ENCODE assay signal across 15 cellular contexts in genomic region chr3:167148121-167148520, GRCh38.
DNase-seq lines count a peak whose midpoint lies in the region; ATAC-seq, FAIRE-seq and TF ChIP-seq lines count a peak whose summit lies in the region.
"Had no signal": no experiment of that assay in that cellular context is flagged by ENCODE, and none has a peak within 500 bp of the region (broad histone marks: within the 10 kb centered on the region; RNA-seq: fewer than 3 reads in every experiment).

No MANE protein-coding gene starts in this region.

- FAIRE-seq in pancreas (lab: Jason Lieb, UNC): no peak

- ATAC-seq in gastroesophageal sphincter (peak; percentile 31), heart left ventricle (no peak), pancreas (no peak)

- H3K9me3 ChIP-seq in gastroesophageal sphincter (no peaks in the 10 kb centered on the region), heart left ventricle (no peaks in the 10 kb centered on the region), pancreas (no peaks in the 10 kb centered on the region)
- H3K9me3 ChIP-seq: Caco-2, SK-N-SH had no signal

- H3K4me1 ChIP-seq in gastroesophageal sphincter: no peaks in the 10 kb centered on the region
- peaks cover 0 to 4% (median 0%) of the 10 kb centered on the region in 12 donors for H3K4me1 ChIP-seq in heart left ventricle
- no peaks in the 10 kb centered on the region for H3K4me1 ChIP-seq in pancreas
- H3K4me1 ChIP-seq: Caco-2 had no signal

- TF ChIP-seq POLR2A in gastroesophageal sphincter (IDR thresholded peaks at IDR 0.05) (no peak), heart left ventricle (IDR thresholded peaks at IDR 0.05) (no peak)

- no peak for TF ChIP-seq CTCF in gastroesophageal sphincter (IDR thresholded peaks at IDR 0.05)
- TF ChIP-seq CTCF in heart left ventricle (IDR thresholded peaks at IDR 0.05): no peak
- TF ChIP-seq CTCF in pancreas (IDR thresholded peaks at IDR 0.05): no peak

- intact Hi-C loops in heart left ventricle (cut with DNase I) (no loop called here), pancreas (cut with DNase I) (no loop called here)

- H3K4me3 ChIP-seq in gastroesophageal sphincter (no peak overlapping the region), heart left ventricle (no peak overlapping the region), pancreas (no peak overlapping the region)

- H3K36me3 ChIP-seq in gastroesophageal sphincter: no peaks in the 10 kb centered on the region
- no peaks in the 10 kb centered on the region for H3K36me3 ChIP-seq in heart left ventricle
- H3K36me3 ChIP-seq in pancreas: no peaks in the 10 kb centered on the region

- no peak for TF ChIP-seq EP300 in gastroesophageal sphincter (IDR thresholded peaks at IDR 0.05)

- no peaks in the 10 kb centered on the region for H3K27me3 ChIP-seq in gastroesophageal sphincter
- no peaks in the 10 kb centered on the region for H3K27me3 ChIP-seq in heart left ventricle
- no peaks in the 10 kb centered on the region for H3K27me3 ChIP-seq in pancreas

- WGBS in gastroesophageal sphincter (ENCODE audit: low coverage in 1 of 2), 2 donors: 50 to 67% methylated on average over 2 to 4 of the region's 4 CpGs
- 78 to 90% (median 84%) methylated on average over 4 of the region's 4 CpGs for WGBS in heart left ventricle, 4 donors
- WGBS in pancreas, 2 donors: 48 to 65% methylated on average over 4 of the region's 4 CpGs

- DNase-seq in ELR (ENCODE audit: low read depth): peak; percentile 40
- peak; percentile 83 for DNase-seq in MV-4-11 (lab: John Stamatoyannopoulos, UW)
- peak; percentile 44 for DNase-seq in SKM-1 (lab: John Stamatoyannopoulos, UW; ENCODE audit: unreplicated experiment)
- no peak for DNase-seq in activated CD8-positive, alpha-beta memory T cell treated with anti-CD3 and anti-CD28 coated beads, Interleukin-2, amount 50 U/mL, for 4 hours
- DNase-seq in heart left ventricle: no peak
- no peak for DNase-seq in pancreas
- DNase-seq: Caco-2; CD4-positive, CD25-positive, alpha-beta regulatory T cell; EL; NCI-H187; NCI-H345; NK-92 treated with Interleukin-12 subunit alpha and Interleukin-12 subunit beta, amount 100 ng/mL, for 24 hours; SK-N-SH had no signal

- H3K27ac ChIP-seq in gastroesophageal sphincter: no peak overlapping the region
- no peak overlapping the region for H3K27ac ChIP-seq in heart left ventricle
- H3K27ac ChIP-seq in pancreas: no peak overlapping the region
- H3K27ac ChIP-seq: KMS-11 had no signal

Comparison
In these comparisons a context has a peak if more than half of its experiments do, and no peak if none do; other contexts are left out.
1. DNase-seq: peak in ELR (single experiment), MV-4-11 (single experiment) and SKM-1 (single experiment); none in activated CD8-positive, alpha-beta memory T cell treated with anti-CD3 and anti-CD28 coated beads, Interleukin-2, amount 50 U/mL, for 4 hours (single experiment), heart left ventricle (0 of 5) and pancreas (0 of 6).